ENCODE assay signal across 1 cellular context in genomic region chr17:18314731-18315497, GRCh38.
TF ChIP-seq lines count a peak whose summit lies in the region.

A gene with protein sequence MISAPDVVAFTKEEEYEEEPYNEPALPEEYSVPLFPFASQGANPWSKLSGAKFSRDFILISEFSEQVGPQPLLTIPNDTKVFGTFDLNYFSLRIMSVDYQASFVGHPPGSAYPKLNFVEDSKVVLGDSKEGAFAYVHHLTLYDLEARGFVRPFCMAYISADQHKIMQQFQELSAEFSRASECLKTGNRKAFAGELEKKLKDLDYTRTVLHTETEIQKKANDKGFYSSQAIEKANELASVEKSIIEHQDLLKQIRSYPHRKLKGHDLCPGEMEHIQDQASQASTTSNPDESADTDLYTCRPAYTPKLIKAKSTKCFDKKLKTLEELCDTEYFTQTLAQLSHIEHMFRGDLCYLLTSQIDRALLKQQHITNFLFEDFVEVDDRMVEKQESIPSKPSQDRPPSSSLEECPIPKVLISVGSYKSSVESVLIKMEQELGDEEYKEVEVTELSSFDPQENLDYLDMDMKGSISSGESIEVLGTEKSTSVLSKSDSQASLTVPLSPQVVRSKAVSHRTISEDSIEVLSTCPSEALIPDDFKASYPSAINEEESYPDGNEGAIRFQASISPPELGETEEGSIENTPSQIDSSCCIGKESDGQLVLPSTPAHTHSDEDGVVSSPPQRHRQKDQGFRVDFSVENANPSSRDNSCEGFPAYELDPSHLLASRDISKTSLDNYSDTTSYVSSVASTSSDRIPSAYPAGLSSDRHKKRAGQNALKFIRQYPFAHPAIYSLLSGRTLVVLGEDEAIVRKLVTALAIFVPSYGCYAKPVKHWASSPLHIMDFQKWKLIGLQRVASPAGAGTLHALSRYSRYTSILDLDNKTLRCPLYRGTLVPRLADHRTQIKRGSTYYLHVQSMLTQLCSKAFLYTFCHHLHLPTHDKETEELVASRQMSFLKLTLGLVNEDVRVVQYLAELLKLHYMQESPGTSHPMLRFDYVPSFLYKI (plus strand): TSS chr17:18315293. CDS start chr17:18315790, 497 bp downstream.
TOP3A (minus strand) TSS chr17:18314994; CDS start chr17:18314778, 216 bp downstream.

TF ChIP-seq in GM12878, 131 proteins besides CTCF, POLR2A, EP300 and RAD21 (continued from another document and continues in another):
- TF ChIP-seq NR2C1 (IDR thresholded peaks at IDR 0.05): peak; percentile 94
- no peak for TF ChIP-seq NR2C2 (IDR thresholded peaks at IDR 0.05; ENCODE audit: borderline replicate concordance, control insufficient read depth, insufficient read length, low read depth)
- peak; percentile 23; the same call in 1 of the 2 replicates for TF ChIP-seq SREBF1 (IDR thresholded peaks at IDR 0.05; ENCODE audit: low read length)
- TF ChIP-seq MEF2A (IDR thresholded peaks at IDR 0.05; ENCODE audit: insufficient read depth, low read depth, low read length): no peak
- TF ChIP-seq RUNX3 (IDR thresholded peaks at IDR 0.05; ENCODE audit: low read length): no peak; the same call in 1 of the 2 replicates
- peak; percentile 12; the same call in 1 of the 2 replicates for TF ChIP-seq CHD2 (IDR thresholded peaks at IDR 0.05; ENCODE audit: borderline replicate concordance, low read depth, low read length)
- TF ChIP-seq HSF1 (IDR thresholded peaks at IDR 0.05; ENCODE audit: low read depth, low read length): no peak
- no peak for TF ChIP-seq ZNF24 (IDR thresholded peaks at IDR 0.05)
- TF ChIP-seq, protein P1, sequence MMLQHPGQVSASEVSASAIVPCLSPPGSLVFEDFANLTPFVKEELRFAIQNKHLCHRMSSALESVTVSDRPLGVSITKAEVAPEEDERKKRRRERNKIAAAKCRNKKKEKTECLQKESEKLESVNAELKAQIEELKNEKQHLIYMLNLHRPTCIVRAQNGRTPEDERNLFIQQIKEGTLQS (IDR thresholded peaks at IDR 0.05; ENCODE audit: borderline replicate concordance, extremely low read depth, low read depth, low read length): peak; percentile 96
- TF ChIP-seq MYB (IDR thresholded peaks at IDR 0.05; ENCODE audit: borderline replicate concordance, low read depth, low read length): no peak
- TF ChIP-seq TCF12 (IDR thresholded peaks at IDR 0.05; ENCODE audit: low read depth, low read length): peak; percentile 15; the same call in 1 of the 2 replicates
- TF ChIP-seq SIX5 (IDR thresholded peaks at IDR 0.05; ENCODE audit: low read depth, low read length, severe bottlenecking): peak; percentile 80
- 0 out of 2 replicates have a peak, but pooled peaks have one; percentile 51 for TF ChIP-seq CBFB (IDR thresholded peaks at IDR 0.05; ENCODE audit: low read depth)
- no peak for TF ChIP-seq RFX5 (IDR thresholded peaks at IDR 0.05; ENCODE audit: low read depth, low read length)
- peak; percentile 67; the same call in 1 of the 2 replicates for TF ChIP-seq NFIC (IDR thresholded peaks at IDR 0.05; ENCODE audit: low read depth, low read length)
- TF ChIP-seq CHD4 (IDR thresholded peaks at IDR 0.05): no peak
- TF ChIP-seq TAF1 (IDR thresholded peaks at IDR 0.05; ENCODE audit: borderline replicate concordance, low read depth, low read length): peak; percentile 89
- TF ChIP-seq CEBPB (IDR thresholded peaks at IDR 0.05; ENCODE audit: borderline replicate concordance in 1 of 2, low read depth in 2 of 2, low read length in 2 of 2): no peak
- no peak for TF ChIP-seq MEF2B (IDR thresholded peaks at IDR 0.05; ENCODE audit: partially characterized antibody, poor library complexity, severe bottlenecking)
- peak; percentile 79; the same call in 1 of the 2 replicates for TF ChIP-seq POLR2AphosphoS5 (IDR thresholded peaks at IDR 0.05; ENCODE audit: low read length)
- TF ChIP-seq SRF (IDR thresholded peaks at IDR 0.05; ENCODE audit: low read depth in 2 of 2, low read length in 2 of 2): 0 out of 4 replicates have a peak, but pooled peaks of 1 of the 2 experiments have one; percentile 58
- no peak for TF ChIP-seq RCOR1 (conservative IDR thresholded peaks at IDR 0.05; ENCODE audit: low read depth, low read length)
- TF ChIP-seq PML (IDR thresholded peaks at IDR 0.05; ENCODE audit: low read length): 0 out of 2 replicates have a peak, but pooled peaks have one; percentile 40
- no peak for TF ChIP-seq TCF3 (IDR thresholded peaks at IDR 0.05; ENCODE audit: borderline replicate concordance, insufficient read depth, low read depth, low read length)
- TF ChIP-seq ATF7 (IDR thresholded peaks at IDR 0.05; ENCODE audit: low read depth): peak; percentile 60; the same call in 1 of the 2 replicates
- no peak for TF ChIP-seq ZNF217 (IDR thresholded peaks at IDR 0.05)
- TF ChIP-seq, protein P2, sequence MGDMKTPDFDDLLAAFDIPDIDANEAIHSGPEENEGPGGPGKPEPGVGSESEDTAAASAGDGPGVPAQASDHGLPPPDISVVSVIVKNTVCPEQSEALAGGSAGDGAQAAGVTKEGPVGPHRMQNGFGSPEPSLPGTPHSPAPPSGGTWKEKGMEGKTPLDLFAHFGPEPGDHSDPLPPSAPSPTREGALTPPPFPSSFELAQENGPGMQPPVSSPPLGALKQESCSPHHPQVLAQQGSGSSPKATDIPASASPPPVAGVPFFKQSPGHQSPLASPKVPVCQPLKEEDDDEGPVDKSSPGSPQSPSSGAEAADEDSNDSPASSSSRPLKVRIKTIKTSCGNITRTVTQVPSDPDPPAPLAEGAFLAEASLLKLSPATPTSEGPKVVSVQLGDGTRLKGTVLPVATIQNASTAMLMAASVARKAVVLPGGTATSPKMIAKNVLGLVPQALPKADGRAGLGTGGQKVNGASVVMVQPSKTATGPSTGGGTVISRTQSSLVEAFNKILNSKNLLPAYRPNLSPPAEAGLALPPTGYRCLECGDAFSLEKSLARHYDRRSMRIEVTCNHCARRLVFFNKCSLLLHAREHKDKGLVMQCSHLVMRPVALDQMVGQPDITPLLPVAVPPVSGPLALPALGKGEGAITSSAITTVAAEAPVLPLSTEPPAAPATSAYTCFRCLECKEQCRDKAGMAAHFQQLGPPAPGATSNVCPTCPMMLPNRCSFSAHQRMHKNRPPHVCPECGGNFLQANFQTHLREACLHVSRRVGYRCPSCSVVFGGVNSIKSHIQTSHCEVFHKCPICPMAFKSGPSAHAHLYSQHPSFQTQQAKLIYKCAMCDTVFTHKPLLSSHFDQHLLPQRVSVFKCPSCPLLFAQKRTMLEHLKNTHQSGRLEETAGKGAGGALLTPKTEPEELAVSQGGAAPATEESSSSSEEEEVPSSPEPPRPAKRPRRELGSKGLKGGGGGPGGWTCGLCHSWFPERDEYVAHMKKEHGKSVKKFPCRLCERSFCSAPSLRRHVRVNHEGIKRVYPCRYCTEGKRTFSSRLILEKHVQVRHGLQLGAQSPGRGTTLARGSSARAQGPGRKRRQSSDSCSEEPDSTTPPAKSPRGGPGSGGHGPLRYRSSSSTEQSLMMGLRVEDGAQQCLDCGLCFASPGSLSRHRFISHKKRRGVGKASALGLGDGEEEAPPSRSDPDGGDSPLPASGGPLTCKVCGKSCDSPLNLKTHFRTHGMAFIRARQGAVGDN (IDR thresholded peaks at IDR 0.05): no peak
- TF ChIP-seq TBL1XR1 (IDR thresholded peaks at IDR 0.05; ENCODE audit: low read depth, low read length): peak; percentile 24; the same call in 1 of the 2 replicates
- TF ChIP-seq USF1 (IDR thresholded peaks at IDR 0.05; ENCODE audit: borderline replicate concordance, extremely low read length, insufficient read depth, low read depth, low read length): peak; percentile 96
- TF ChIP-seq NFYA (IDR thresholded peaks at IDR 0.05; ENCODE audit: borderline replicate concordance, low read depth, low read length): no peak
- no peak for TF ChIP-seq ESRRA (IDR thresholded peaks at IDR 0.05; ENCODE audit: low read length)
- TF ChIP-seq CHD1 (IDR thresholded peaks at IDR 0.05; ENCODE audit: low read depth, low read length): no peak
- no peak for TF ChIP-seq SMC3 (IDR thresholded peaks at IDR 0.05; ENCODE audit: borderline replicate concordance, low read length)
- TF ChIP-seq POU2F2 (IDR thresholded peaks at IDR 0.05; ENCODE audit: borderline replicate concordance, low read depth, low read length): no peak; the same call in 2 of the 3 replicates
- TF ChIP-seq, protein P3, sequence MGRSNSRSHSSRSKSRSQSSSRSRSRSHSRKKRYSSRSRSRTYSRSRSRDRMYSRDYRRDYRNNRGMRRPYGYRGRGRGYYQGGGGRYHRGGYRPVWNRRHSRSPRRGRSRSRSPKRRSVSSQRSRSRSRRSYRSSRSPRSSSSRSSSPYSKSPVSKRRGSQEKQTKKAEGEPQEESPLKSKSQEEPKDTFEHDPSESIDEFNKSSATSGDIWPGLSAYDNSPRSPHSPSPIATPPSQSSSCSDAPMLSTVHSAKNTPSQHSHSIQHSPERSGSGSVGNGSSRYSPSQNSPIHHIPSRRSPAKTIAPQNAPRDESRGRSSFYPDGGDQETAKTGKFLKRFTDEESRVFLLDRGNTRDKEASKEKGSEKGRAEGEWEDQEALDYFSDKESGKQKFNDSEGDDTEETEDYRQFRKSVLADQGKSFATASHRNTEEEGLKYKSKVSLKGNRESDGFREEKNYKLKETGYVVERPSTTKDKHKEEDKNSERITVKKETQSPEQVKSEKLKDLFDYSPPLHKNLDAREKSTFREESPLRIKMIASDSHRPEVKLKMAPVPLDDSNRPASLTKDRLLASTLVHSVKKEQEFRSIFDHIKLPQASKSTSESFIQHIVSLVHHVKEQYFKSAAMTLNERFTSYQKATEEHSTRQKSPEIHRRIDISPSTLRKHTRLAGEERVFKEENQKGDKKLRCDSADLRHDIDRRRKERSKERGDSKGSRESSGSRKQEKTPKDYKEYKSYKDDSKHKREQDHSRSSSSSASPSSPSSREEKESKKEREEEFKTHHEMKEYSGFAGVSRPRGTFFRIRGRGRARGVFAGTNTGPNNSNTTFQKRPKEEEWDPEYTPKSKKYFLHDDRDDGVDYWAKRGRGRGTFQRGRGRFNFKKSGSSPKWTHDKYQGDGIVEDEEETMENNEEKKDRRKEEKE (IDR thresholded peaks at IDR 0.05): no peak
- no peak; the same call in 1 of the 2 replicates for TF ChIP-seq SMARCA5 (IDR thresholded peaks at IDR 0.05)
- no peak for TF ChIP-seq SREBF2 (IDR thresholded peaks at IDR 0.05; ENCODE audit: low read length)
- TF ChIP-seq ETV6 (conservative IDR thresholded peaks at IDR 0.05 in 1 of 2, IDR thresholded peaks at IDR 0.05 in 1 of 2; ENCODE audit: borderline replicate concordance in 1 of 2, low read depth in 1 of 2): peak in 1 of 2 experiments; percentile 53; a peak in 2 of 4 replicates
- no peak for TF ChIP-seq CBX5 (IDR thresholded peaks at IDR 0.05; ENCODE audit: low read depth)
- TF ChIP-seq NRF1 (conservative IDR thresholded peaks at IDR 0.05; ENCODE audit: low read depth, low read length): no peak
- TF ChIP-seq, protein P4, sequence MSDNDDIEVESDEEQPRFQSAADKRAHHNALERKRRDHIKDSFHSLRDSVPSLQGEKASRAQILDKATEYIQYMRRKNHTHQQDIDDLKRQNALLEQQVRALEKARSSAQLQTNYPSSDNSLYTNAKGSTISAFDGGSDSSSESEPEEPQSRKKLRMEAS (IDR thresholded peaks at IDR 0.05; ENCODE audit: low read depth, low read length): peak; percentile 90
- TF ChIP-seq BCL3 (IDR thresholded peaks at IDR 0.05; ENCODE audit: borderline replicate concordance, insufficient read depth, low read depth, low read length, poor library complexity, severe bottlenecking): no peak
- TF ChIP-seq SUPT20H (IDR thresholded peaks at IDR 0.05; ENCODE audit: borderline replicate concordance, control insufficient read depth, low read depth, low read length): no peak
- TF ChIP-seq, protein P5, sequence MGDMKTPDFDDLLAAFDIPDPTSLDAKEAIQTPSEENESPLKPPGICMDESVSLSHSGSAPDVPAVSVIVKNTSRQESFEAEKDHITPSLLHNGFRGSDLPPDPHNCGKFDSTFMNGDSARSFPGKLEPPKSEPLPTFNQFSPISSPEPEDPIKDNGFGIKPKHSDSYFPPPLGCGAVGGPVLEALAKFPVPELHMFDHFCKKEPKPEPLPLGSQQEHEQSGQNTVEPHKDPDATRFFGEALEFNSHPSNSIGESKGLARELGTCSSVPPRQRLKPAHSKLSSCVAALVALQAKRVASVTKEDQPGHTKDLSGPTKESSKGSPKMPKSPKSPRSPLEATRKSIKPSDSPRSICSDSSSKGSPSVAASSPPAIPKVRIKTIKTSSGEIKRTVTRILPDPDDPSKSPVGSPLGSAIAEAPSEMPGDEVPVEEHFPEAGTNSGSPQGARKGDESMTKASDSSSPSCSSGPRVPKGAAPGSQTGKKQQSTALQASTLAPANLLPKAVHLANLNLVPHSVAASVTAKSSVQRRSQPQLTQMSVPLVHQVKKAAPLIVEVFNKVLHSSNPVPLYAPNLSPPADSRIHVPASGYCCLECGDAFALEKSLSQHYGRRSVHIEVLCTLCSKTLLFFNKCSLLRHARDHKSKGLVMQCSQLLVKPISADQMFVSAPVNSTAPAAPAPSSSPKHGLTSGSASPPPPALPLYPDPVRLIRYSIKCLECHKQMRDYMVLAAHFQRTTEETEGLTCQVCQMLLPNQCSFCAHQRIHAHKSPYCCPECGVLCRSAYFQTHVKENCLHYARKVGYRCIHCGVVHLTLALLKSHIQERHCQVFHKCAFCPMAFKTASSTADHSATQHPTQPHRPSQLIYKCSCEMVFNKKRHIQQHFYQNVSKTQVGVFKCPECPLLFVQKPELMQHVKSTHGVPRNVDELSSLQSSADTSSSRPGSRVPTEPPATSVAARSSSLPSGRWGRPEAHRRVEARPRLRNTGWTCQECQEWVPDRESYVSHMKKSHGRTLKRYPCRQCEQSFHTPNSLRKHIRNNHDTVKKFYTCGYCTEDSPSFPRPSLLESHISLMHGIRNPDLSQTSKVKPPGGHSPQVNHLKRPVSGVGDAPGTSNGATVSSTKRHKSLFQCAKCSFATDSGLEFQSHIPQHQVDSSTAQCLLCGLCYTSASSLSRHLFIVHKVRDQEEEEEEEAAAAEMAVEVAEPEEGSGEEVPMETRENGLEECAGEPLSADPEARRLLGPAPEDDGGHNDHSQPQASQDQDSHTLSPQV (IDR thresholded peaks at IDR 0.05): no peak
